In genomic region chr1:89151021-89151420, GRCh38 we compare ENCODE assay signal across 10 cellular contexts. TPM values are rescaled to one million over a fixed set of nuclear protein-coding genes. Genes with fewer than 3 reads are reported as not detected.
"Had no signal": no experiment of that assay in that cellular context is flagged by ENCODE, and none has a peak within 500 bp of the region (broad histone marks: within the 10 kb centered on the region; RNA-seq: fewer than 3 reads in every experiment).

No MANE protein-coding gene starts in this region.

- DNase-seq: GM23248, GOT3, H7, HFFc6 had no signal

- H3K4me3 ChIP-seq: GM23248, HAP-1 had no signal

- H3K27ac ChIP-seq: GM23248, HL-60 had no signal

- H3K9me3 ChIP-seq: HAP-1 had no signal

- H3K4me1 ChIP-seq: HAP-1 had no signal

- ATAC-seq: HCT116, HepG2 had no signal

- H3K36me3 ChIP-seq: HAP-1 had no signal

RNA-seq across cellular contexts. Expression of gene GBP7, which starts 24.8 kb away (rescaled TPM):
- total RNA-seq: GM23248, H4, H7, HepG2, HFFc6, HT1080 had no signal

RNA-seq across cellular contexts. Expression of gene GBP4, which starts 47.7 kb away (rescaled TPM):
- total RNA-seq: GM23248, HepG2 had no signal
